12 cellular contexts compared by ENCODE assay signal in genomic region chr4:5751918-5752802, GRCh38. TPM values are rescaled to one million over a fixed set of nuclear protein-coding genes. Genes with fewer than 3 reads are reported as not detected.
DNase-seq lines count a peak whose midpoint lies in the region; ATAC-seq and TF ChIP-seq lines count a peak whose summit lies in the region.
"Had no signal": no experiment of that assay in that cellular context is flagged by ENCODE, and none has a peak within 500 bp of the region (broad histone marks: within the 10 kb centered on the region; RNA-seq: fewer than 3 reads in every experiment).

No MANE protein-coding gene starts in this region.

- peaks cover 2% of the 10 kb centered on the region for H3K79me2 ChIP-seq in osteoblast (ENCODE audit: insufficient read depth, low read length)

- H3K4me3 ChIP-seq in osteoblast (ENCODE audit: insufficient read depth, low read length): no peak overlapping the region
- H3K4me3 ChIP-seq: testis had no signal

- ATAC-seq in GM21515 (IDR thresholded peaks at IDR 0.05; ENCODE audit: unreplicated experiment): no peak
- ATAC-seq: CD8-positive, alpha-beta T cell had no signal

- peaks cover 2% of the 10 kb centered on the region for H4K20me1 ChIP-seq in osteoblast (ENCODE audit: insufficient read depth, low read length)

- H3K4me1 ChIP-seq in osteoblast (ENCODE audit: insufficient read depth, low read length): peaks cover 53% of the 10 kb centered on the region
- H3K4me1 ChIP-seq: testis had no signal

- no peak for TF ChIP-seq CTCF in osteoblast (IDR thresholded peaks at IDR 0.05; ENCODE audit: extremely low read depth, low read depth, low read length)

- peaks cover 64% of the 10 kb centered on the region for H3K36me3 ChIP-seq in osteoblast (ENCODE audit: insufficient read depth, low read length)

- no peaks in the 10 kb centered on the region for H3K27me3 ChIP-seq in osteoblast (ENCODE audit: insufficient read depth, low read length)
- H3K27me3 ChIP-seq: testis had no signal

- H3K4me2 ChIP-seq in osteoblast (ENCODE audit: insufficient read depth, low read length): peak overlapping the region; percentile 24

- H2AFZ ChIP-seq in osteoblast (ENCODE audit: low read length): no peak overlapping the region

- DNase-seq in GM04504 (ENCODE audit: low read depth) (peak; percentile 58), T1000 (lab: John Stamatoyannopoulos, UW) (peak; percentile 62), fibroblast of the conjunctiva (ENCODE audit: low read depth) (peak; percentile 67), osteoblast (ENCODE audit: insufficient read length, low spot score, missing footprints) (peak; percentile 85), NCI-H2107 treated with DMSO at 0.1 percent for 48 hours (lab: John Stamatoyannopoulos, UW; ENCODE audit: unreplicated experiment) (no peak), HPDE6-E6E7 (ENCODE audit: extremely low spot score) (no peak)
- no peak for DNase-seq in activated CD4-positive, alpha-beta T cell treated with anti-CD3 and anti-CD28 coated beads for 48 hours
- DNase-seq: CD8-positive, alpha-beta T cell; mammary epithelial cell; NCI-H1436; testis had no signal

- H3K9me3 ChIP-seq in osteoblast (ENCODE audit: low read depth, low read length): no peaks in the 10 kb centered on the region
- H3K9me3 ChIP-seq: testis had no signal

- peak overlapping the region; percentile 89 for H3K27ac ChIP-seq in osteoblast (ENCODE audit: low read depth, low read length)
- H3K27ac ChIP-seq: testis had no signal

RNA-seq across cellular contexts. Expression of gene EVC, which starts 41.2 kb away (rescaled TPM):
- total RNA-seq in osteoblast: 67.8 and 69.1 TPM in 2 replicates

RNA-seq across cellular contexts. Expression of gene EVC2, which starts 43.8 kb away (rescaled TPM):
- total RNA-seq in osteoblast: 17.4 and 19.2 TPM in 2 replicates

Comparison
In these comparisons a context has a peak if more than half of its experiments do, and no peak if none do; other contexts are left out.
1. DNase-seq: peak in GM04504 (single experiment), T1000 (single experiment), fibroblast of the conjunctiva (single experiment) and osteoblast (single experiment); none in activated CD4-positive, alpha-beta T cell treated with anti-CD3 and anti-CD28 coated beads for 48 hours (single experiment), NCI-H2107 treated with DMSO at 0.1 percent for 48 hours (single experiment) and HPDE6-E6E7 (single experiment).